Comparison of ENCODE assay signal across 25 cellular contexts in the genomic region with DNA sequence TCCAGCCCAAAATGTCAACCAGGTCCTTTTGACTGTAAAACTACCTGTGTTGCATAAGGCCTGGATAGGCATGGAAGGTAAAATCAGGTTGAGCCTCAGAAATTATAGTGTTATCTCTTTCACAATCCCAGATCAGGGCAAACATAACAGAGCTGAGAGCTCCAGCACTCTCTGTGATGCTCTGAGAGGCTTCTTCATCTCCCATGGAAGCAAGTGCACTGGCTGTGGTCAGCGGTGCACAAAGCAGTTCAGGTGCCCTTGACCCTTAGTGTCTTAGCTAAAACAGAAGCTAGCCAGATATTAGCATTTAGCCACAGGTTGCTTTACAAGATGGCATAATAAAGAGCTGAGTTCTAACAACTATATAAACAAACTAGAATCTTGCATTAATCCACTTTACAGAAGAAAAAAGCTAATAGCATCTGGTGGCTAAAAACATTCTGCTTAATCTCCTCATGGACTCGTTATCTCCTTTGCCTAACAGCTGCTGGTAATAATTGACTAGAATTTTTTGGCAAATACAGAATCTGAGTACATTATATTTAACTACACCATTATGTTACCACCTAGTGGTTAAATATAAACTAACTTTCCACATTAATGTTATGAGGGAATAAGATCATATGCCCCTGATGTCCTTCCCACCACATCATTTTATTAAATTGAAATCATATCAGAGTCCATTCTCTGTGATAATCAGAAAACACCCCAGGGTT. TPM values are rescaled to one million over a fixed set of nuclear protein-coding genes. Genes with fewer than 3 reads are reported as not detected.
DNase-seq lines count a peak whose midpoint lies in the region; ATAC-seq, FAIRE-seq and TF ChIP-seq lines count a peak whose summit lies in the region.
"Had no signal": no experiment of that assay in that cellular context is flagged by ENCODE, and none has a peak within 500 bp of the region (broad histone marks: within the 10 kb centered on the region; RNA-seq: fewer than 3 reads in every experiment).

No MANE protein-coding gene starts in this region.

- H3K4me1 ChIP-seq in right atrium auricular region, result no peaks in the 10 kb centered on the region
- no peaks in the 10 kb centered on the region for H3K4me1 ChIP-seq in foreskin keratinocyte
- H3K4me1 ChIP-seq in small intestine (ENCODE audit: control insufficient read depth in 2 of 2, insufficient read depth in 1 of 2, low read depth in 1 of 2, low read length in 1 of 2), result no peaks in the 10 kb centered on the region
- H3K4me1 ChIP-seq: adrenal gland, sigmoid colon had no signal

- 10 to 32% (median 17%) methylated on average over 2 of the region's 2 CpGs for WGBS in small intestine, 3 donors

- intact Hi-C loops in Right ventricle myocardium superior (cut with DNase I), result no loop called here

- H3K36me3 ChIP-seq in right atrium auricular region (no peaks in the 10 kb centered on the region), small intestine (ENCODE audit: control insufficient read depth in 2 of 2, insufficient read depth in 2 of 2, low read length in 2 of 2) (no peaks in the 10 kb centered on the region)
- H3K36me3 ChIP-seq: adrenal gland, sigmoid colon had no signal

- no peak overlapping the region for H3K4me3 ChIP-seq in right atrium auricular region
- no peak overlapping the region for H3K4me3 ChIP-seq in small intestine (ENCODE audit: low read depth in 1 of 2, low read length in 2 of 2)
- H3K4me3 ChIP-seq: adrenal gland, GM23338, hepatocyte, sigmoid colon had no signal

- H3K27me3 ChIP-seq in right atrium auricular region, result no peaks in the 10 kb centered on the region
- H3K27me3 ChIP-seq in foreskin keratinocyte, result no peaks in the 10 kb centered on the region
- H3K27me3 ChIP-seq in small intestine (ENCODE audit: control insufficient read depth in 2 of 2, insufficient read depth in 2 of 2, low read length in 2 of 2), result no peaks in the 10 kb centered on the region
- H3K27me3 ChIP-seq: adrenal gland, hepatocyte, sigmoid colon had no signal

- no peak for FAIRE-seq in small intestine (lab: Jason Lieb, UNC)
- FAIRE-seq: GM12891 had no signal

- TF ChIP-seq CTCF in right atrium auricular region (IDR thresholded peaks at IDR 0.05) (peak in 1 of 2 donors; percentile 30), foreskin keratinocyte (conservative IDR thresholded peaks at IDR 0.05) (peak; percentile 6)

- ATAC-seq in Right ventricle myocardium superior (ENCODE audit: poor library complexity), result peak; percentile 34
- no peak for ATAC-seq in foreskin keratinocyte
- ATAC-seq in HG03159 (IDR thresholded peaks at IDR 0.05; ENCODE audit: unreplicated experiment), result no peak
- ATAC-seq: GM23338; stimulated activated memory B cell treated with anti-CD40 and anti-IgM and Interleukin-4, amounts not matched to agents 10 μg/mL and 1 μg/mL and 100 μg/mL, for 72 hours had no signal

- DNase-seq in Right ventricle myocardium superior, result no peak
- DNase-seq in right atrium auricular region (ENCODE audit: low spot score), result no peak
- peak; percentile 90 for DNase-seq in NCI-H82 treated with DMSO at 0.1 percent for 48 hours (lab: John Stamatoyannopoulos, UW; ENCODE audit: unreplicated experiment)
- DNase-seq in foreskin keratinocyte, result no peak
- DNase-seq in small intestine, result peak; percentile 37
- DNase-seq in occipital lobe (lab: John Stamatoyannopoulos, UW), result no peak
- no peak for DNase-seq in RPMI8226
- DNase-seq: activated CD8-positive, alpha-beta memory T cell treated with anti-CD3 and anti-CD28 coated beads, Interleukin-2, amount 50 U/mL, for 4 hours; activated gamma-delta T cell; adrenal gland; C1 segment of cervical spinal cord; dermis blood vessel endothelial cell; foreskin fibroblast; NCI-H2029; NCI-H446 treated with DMSO at 0.1 percent for 48 hours; nucleus accumbens; SHP77 treated with DMSO at 0.1 percent for 48 hours; sigmoid colon; T-helper 1 cell had no signal

- H3K9me3 ChIP-seq in right atrium auricular region (no peaks in the 10 kb centered on the region), small intestine (ENCODE audit: control insufficient read depth, low read depth) (no peaks in the 10 kb centered on the region)
- H3K9me3 ChIP-seq: adrenal gland, sigmoid colon had no signal

- no peak overlapping the region for H3K27ac ChIP-seq in right atrium auricular region
- no peak overlapping the region for H3K27ac ChIP-seq in foreskin keratinocyte
- H3K27ac ChIP-seq in small intestine (ENCODE audit: low read depth in 1 of 2, low read length in 1 of 2), result no peak overlapping the region
- H3K27ac ChIP-seq: adrenal gland, epithelial cell of prostate, hepatocyte, sigmoid colon had no signal

RNA-seq across cellular contexts. Expression of a gene that starts 25.6 kb away (rescaled TPM):
- total RNA-seq in Right ventricle myocardium superior (16.9 TPM), right atrium auricular region (10 to 100 TPM; 15.8 to 20.2 TPM), foreskin keratinocyte (33.0 and 35.4 TPM in 2 replicates), occipital lobe (63.2 TPM)
- polyA plus RNA-seq in foreskin keratinocyte (12.3 and 13.6 TPM in 2 replicates), small intestine (10 to 100 TPM in 1 of 3 donors, 1 to 10 TPM in 2; 4.5 to 11.0 (median 4.6) TPM)

Comparison
In these comparisons a context has a peak if more than half of its experiments do, and no peak if none do; other contexts are left out.
1. DNase-seq: peak in NCI-H82 treated with DMSO at 0.1 percent for 48 hours (single experiment) and small intestine (single experiment); none in Right ventricle myocardium superior (single experiment), right atrium auricular region (single experiment), foreskin keratinocyte (0 of 2), occipital lobe (single experiment) and RPMI8226 (single experiment).